ENCODE assay signal across 35 cellular contexts in the genomic region with DNA sequence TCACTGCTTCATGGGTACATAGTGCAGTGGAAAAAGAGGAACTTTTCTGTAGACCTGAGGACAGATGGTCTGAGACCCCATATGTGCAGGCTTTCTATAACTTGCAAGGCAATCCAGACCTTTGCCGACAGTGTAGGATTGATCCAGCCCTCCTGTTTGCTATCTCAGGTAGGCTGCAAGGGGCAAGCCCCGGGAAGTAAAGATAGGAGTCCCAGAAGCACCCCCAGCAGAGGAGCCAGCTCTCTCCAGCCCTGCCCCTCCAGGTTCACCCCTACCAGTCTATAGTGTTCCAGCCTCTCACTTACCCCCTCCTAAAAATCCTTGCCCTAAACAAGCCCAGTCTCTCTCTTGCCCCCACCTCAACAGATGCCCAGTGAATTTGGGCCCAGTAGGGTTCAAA.
DNase-seq lines count a peak whose midpoint lies in the region; ATAC-seq, FAIRE-seq and TF ChIP-seq lines count a peak whose summit lies in the region.
"Had no signal": no experiment of that assay in that cellular context is flagged by ENCODE, and none has a peak within 500 bp of the region (broad histone marks: within the 10 kb centered on the region; RNA-seq: fewer than 3 reads in every experiment).

No MANE protein-coding gene starts in this region.

- no peak overlapping the region for H3K4me3 ChIP-seq in esophagus muscularis mucosa
- H3K4me3 ChIP-seq in neural progenitor cell = no peak overlapping the region
- no peak overlapping the region for H3K4me3 ChIP-seq in small intestine (ENCODE audit: low read depth in 1 of 2, low read length in 2 of 2)
- H3K4me3 ChIP-seq: A549; BLaER1; BLaER1 treated with 17β-estradiol and CSF1 and Interleukin-3, amounts not matched to agents 10 nM and 100 nM had no signal

- no peaks in the 10 kb centered on the region for H3F3A ChIP-seq in neural progenitor cell (ENCODE audit: low read depth)

- H3K27ac Mint-ChIP-seq in stimulated activated naive CD8-positive, alpha-beta T cell treated with anti-CD3 and anti-CD28 coated beads, Interleukin-15, amount 100 ng/mL, for 72 hours = no peak overlapping the region
- no peak overlapping the region for H3K27ac Mint-ChIP-seq in neural progenitor cell
- H3K27ac Mint-ChIP-seq: B cell; CD4-positive, alpha-beta memory T cell; CD4-positive, alpha-beta T cell; CD4-positive, CD25-positive, alpha-beta regulatory T cell; CD8-positive, alpha-beta memory T cell; CD8-positive, alpha-beta T cell had no signal

- no peaks in the 10 kb centered on the region for H3K36me3 ChIP-seq in esophagus muscularis mucosa
- H3K36me3 ChIP-seq in neural progenitor cell = no peaks in the 10 kb centered on the region
- no peaks in the 10 kb centered on the region for H3K36me3 ChIP-seq in small intestine (ENCODE audit: control insufficient read depth in 2 of 2, insufficient read depth in 2 of 2, low read length in 2 of 2)
- H3K36me3 ChIP-seq: BE2C; BLaER1; BLaER1 treated with 17β-estradiol and CSF1 and Interleukin-3, amounts not matched to agents 10 nM and 100 nM had no signal

- H3K4me1 ChIP-seq in esophagus muscularis mucosa = no peaks in the 10 kb centered on the region
- H3K4me1 ChIP-seq in neural progenitor cell = no peaks in the 10 kb centered on the region
- no peaks in the 10 kb centered on the region for H3K4me1 ChIP-seq in small intestine (ENCODE audit: control insufficient read depth in 2 of 2, insufficient read depth in 1 of 2, low read depth in 1 of 2, low read length in 1 of 2)
- H3K4me1 ChIP-seq: A549; BE2C; BLaER1; BLaER1 treated with 17β-estradiol and CSF1 and Interleukin-3, amounts not matched to agents 10 nM and 100 nM; Caco-2 had no signal

- no peak overlapping the region for H3K27ac ChIP-seq in esophagus muscularis mucosa (replicated peaks in 1 of 4)
- H3K27ac ChIP-seq in neural progenitor cell = no peak overlapping the region
- H3K27ac ChIP-seq in small intestine (ENCODE audit: low read depth in 1 of 2, low read length in 1 of 2) = no peak overlapping the region
- H3K27ac ChIP-seq: 22Rv1; A549; BLaER1; BLaER1 treated with 17β-estradiol and CSF1 and Interleukin-3, amounts not matched to agents 10 nM and 100 nM; C4-2B had no signal

- H3K9ac ChIP-seq in neural progenitor cell = no peak overlapping the region
- H3K9ac ChIP-seq: BLaER1; BLaER1 treated with 17β-estradiol and CSF1 and Interleukin-3, amounts not matched to agents 10 nM and 100 nM had no signal

- no peak for TF ChIP-seq EP300 in esophagus muscularis mucosa (IDR thresholded peaks at IDR 0.05)

- no peak for TF ChIP-seq POLR2A in esophagus muscularis mucosa (IDR thresholded peaks at IDR 0.05; ENCODE audit: low read depth)

- no peaks in the 10 kb centered on the region for H4K20me1 ChIP-seq in neural progenitor cell (ENCODE audit: low read depth)
- H4K20me1 ChIP-seq: BLaER1; BLaER1 treated with 17β-estradiol and CSF1 and Interleukin-3, amounts not matched to agents 10 nM and 100 nM had no signal

- H3K36me3 Mint-ChIP-seq in neural progenitor cell = no peaks in the 10 kb centered on the region
- H3K36me3 Mint-ChIP-seq: CD14-positive monocyte; CD4-positive, alpha-beta memory T cell; CD4-positive, CD25-positive, alpha-beta regulatory T cell; CD8-positive, alpha-beta memory T cell; CD8-positive, alpha-beta T cell had no signal

- DNase-seq in DMS 273 (lab: John Stamatoyannopoulos, UW; ENCODE audit: unreplicated experiment) = peak; percentile 20
- DNase-seq in DMS 273 treated with DMSO at 0.1 percent for 48 hours (lab: John Stamatoyannopoulos, UW) = no peak
- DNase-seq in stimulated activated naive CD8-positive, alpha-beta T cell treated with anti-CD3 and anti-CD28 coated beads, Interleukin-15, amount 100 ng/mL, for 72 hours = no peak
- DNase-seq in stimulated activated naive CD8-positive, alpha-beta T cell treated with anti-CD3 and anti-CD28 coated beads, Interleukin-15, Interleukin-2, amounts not matched to agents 100 U/mL and 50 U/mL, for 24 hours = no peak
- peak; percentile 91 for DNase-seq in esophagus muscularis mucosa (ENCODE audit: extremely low spot score)
- DNase-seq in neural progenitor cell (ENCODE audit: low spot score) = no peak
- DNase-seq in NCI-H526 (lab: John Stamatoyannopoulos, UW) = no peak
- no peak for DNase-seq in small intestine
- DNase-seq: 8988T; ACHN; AML-193; BE2C; Caco-2; Calu3; CD4-positive, alpha-beta memory T cell; CD4-positive, alpha-beta T cell; CD4-positive, CD25-positive, alpha-beta regulatory T cell; CD8-positive, alpha-beta memory T cell; CD8-positive, alpha-beta T cell; COR-L47; DMS153; DMS53; DMS79; DMS79 treated with DMSO at 0.1 percent for 48 hours; DND-41; EL had no signal

- intact Hi-C loops in esophagus muscularis mucosa (cut with DNase I) = no loop called here

- H3K27me3 ChIP-seq in esophagus muscularis mucosa (peaks cover 0 to 4% (median 0%) of the 10 kb centered on the region in 4 donors), neural progenitor cell (no peaks in the 10 kb centered on the region), small intestine (ENCODE audit: control insufficient read depth in 2 of 2, insufficient read depth in 2 of 2, low read length in 2 of 2) (no peaks in the 10 kb centered on the region)
- H3K27me3 ChIP-seq: BLaER1 had no signal

- peaks cover 17% of the 10 kb centered on the region for H3K27me3 Mint-ChIP-seq in stimulated activated naive CD8-positive, alpha-beta T cell treated with anti-CD3 and anti-CD28 coated beads, Interleukin-15, amount 100 ng/mL, for 72 hours
- peaks cover 3% of the 10 kb centered on the region for H3K27me3 Mint-ChIP-seq in neural progenitor cell (ENCODE audit: insufficient read depth, low read depth)
- H3K27me3 Mint-ChIP-seq: CD4-positive, CD25-positive, alpha-beta regulatory T cell had no signal

- H3K4me3 Mint-ChIP-seq in stimulated activated naive CD8-positive, alpha-beta T cell treated with anti-CD3 and anti-CD28 coated beads, Interleukin-15, amount 100 ng/mL, for 72 hours = no peak overlapping the region
- peak overlapping the region; percentile 30 for H3K4me3 Mint-ChIP-seq in neural progenitor cell
- H3K4me3 Mint-ChIP-seq: B cell; CD14-positive monocyte; CD4-positive, alpha-beta memory T cell; CD4-positive, alpha-beta T cell; CD4-positive, CD25-positive, alpha-beta regulatory T cell; CD8-positive, alpha-beta memory T cell; CD8-positive, alpha-beta T cell had no signal

- no peak overlapping the region for H3K4me2 ChIP-seq in neural progenitor cell
- H3K4me2 ChIP-seq: A549; BLaER1; BLaER1 treated with 17β-estradiol and CSF1 and Interleukin-3, amounts not matched to agents 10 nM and 100 nM had no signal

- TF ChIP-seq CTCF in esophagus muscularis mucosa (IDR thresholded peaks at IDR 0.05) (no peak), neural progenitor cell (IDR thresholded peaks at IDR 0.05) (no peak)

- peak; percentile 37 for ATAC-seq in stimulated activated naive CD8-positive, alpha-beta T cell treated with anti-CD3 and anti-CD28 coated beads, Interleukin-15, amount 100 ng/mL, for 72 hours
- no peak for ATAC-seq in stimulated activated naive CD8-positive, alpha-beta T cell treated with anti-CD3 and anti-CD28 coated beads, Interleukin-15, Interleukin-2, amounts not matched to agents 100 U/mL and 50 U/mL, for 24 hours
- ATAC-seq: A549; CD8-positive, alpha-beta T cell had no signal

- H3K4me1 Mint-ChIP-seq in stimulated activated naive CD8-positive, alpha-beta T cell treated with anti-CD3 and anti-CD28 coated beads, Interleukin-15, amount 100 ng/mL, for 72 hours = no peaks in the 10 kb centered on the region
- H3K4me1 Mint-ChIP-seq in neural progenitor cell = peaks cover 3% of the 10 kb centered on the region
- H3K4me1 Mint-ChIP-seq: B cell; CD14-positive monocyte; CD4-positive, alpha-beta memory T cell; CD4-positive, CD25-positive, alpha-beta regulatory T cell; CD8-positive, alpha-beta memory T cell had no signal

- no peaks in the 10 kb centered on the region for H3K9me3 Mint-ChIP-seq in stimulated activated naive CD8-positive, alpha-beta T cell treated with anti-CD3 and anti-CD28 coated beads, Interleukin-15, amount 100 ng/mL, for 72 hours
- no peaks in the 10 kb centered on the region for H3K9me3 Mint-ChIP-seq in neural progenitor cell
- H3K9me3 Mint-ChIP-seq: CD4-positive, CD25-positive, alpha-beta regulatory T cell; CD8-positive, alpha-beta memory T cell; CD8-positive, alpha-beta T cell had no signal

- no peaks in the 10 kb centered on the region for H3K9me3 ChIP-seq in esophagus muscularis mucosa
- H3K9me3 ChIP-seq in neural progenitor cell (ENCODE audit: low read depth) = no peaks in the 10 kb centered on the region
- H3K9me3 ChIP-seq in small intestine (ENCODE audit: control insufficient read depth, low read depth) = no peaks in the 10 kb centered on the region
- H3K9me3 ChIP-seq: A549; BE2C; BLaER1; BLaER1 treated with 17β-estradiol and CSF1 and Interleukin-3, amounts not matched to agents 10 nM and 100 nM; Caco-2 had no signal

- WGBS in esophagus muscularis mucosa = 100% methylated on average over 2 of the region's 2 CpGs
- 63 to 82% (median 75%) methylated on average over 2 of the region's 2 CpGs for WGBS in small intestine, 3 donors

- H2AFZ ChIP-seq in neural progenitor cell (replicated peaks) = no peak overlapping the region

- no peak for FAIRE-seq in small intestine (lab: Jason Lieb, UNC)
- FAIRE-seq: A204.1, A549, D721Med had no signal

- H3K79me2 ChIP-seq in neural progenitor cell (ENCODE audit: low read depth) = no peaks in the 10 kb centered on the region

Comparison
In these comparisons a context has a peak if more than half of its experiments do, and no peak if none do; other contexts are left out.
1. DNase-seq: peak in DMS 273 (single experiment) and esophagus muscularis mucosa (single experiment); none in DMS 273 treated with DMSO at 0.1 percent for 48 hours (single experiment), stimulated activated naive CD8-positive, alpha-beta T cell treated with anti-CD3 and anti-CD28 coated beads, Interleukin-15, amount 100 ng/mL, for 72 hours (0 of 2), stimulated activated naive CD8-positive, alpha-beta T cell treated with anti-CD3 and anti-CD28 coated beads, Interleukin-15, Interleukin-2, amounts not matched to agents 100 U/mL and 50 U/mL, for 24 hours (single experiment), neural progenitor cell (single experiment), NCI-H526 (0 of 2) and small intestine (single experiment).